1 cellular context compared by ENCODE assay signal in the genomic region with DNA sequence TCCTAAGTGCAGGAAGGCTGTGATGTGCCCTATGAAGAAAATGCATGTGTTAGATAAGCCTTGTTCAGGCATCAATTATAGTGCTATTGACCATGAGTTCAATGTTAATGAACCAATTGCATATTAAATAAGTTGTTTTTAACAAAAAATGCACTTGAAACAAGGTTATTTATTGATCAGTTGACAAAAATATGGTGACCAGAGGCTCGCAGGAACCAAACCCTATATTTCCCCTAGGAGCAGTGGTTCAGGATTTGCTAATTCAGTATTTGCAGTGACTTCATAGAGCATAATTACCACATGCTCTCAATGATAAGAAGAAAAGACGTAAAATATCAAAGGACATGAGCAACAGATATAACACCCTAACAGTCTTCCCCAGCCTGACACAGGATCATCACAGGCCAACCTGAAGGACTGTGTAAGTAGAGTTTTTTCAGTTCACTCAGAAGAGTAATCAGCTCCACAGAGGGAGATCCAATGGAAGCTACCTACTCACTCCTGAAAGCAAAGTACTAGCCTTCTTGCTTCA.
TF ChIP-seq lines count a peak whose summit lies in the region.

No MANE protein-coding gene starts in this region.

TF ChIP-seq in HEK293, 187 proteins besides CTCF, POLR2A, EP300 and RAD21 (continued from another document):
- TF ChIP-seq PRDM10 (tag by site-specific recombination; IDR thresholded peaks at IDR 0.05): no peak
- TF ChIP-seq ZNF555 (tag by site-specific recombination; conservative IDR thresholded peaks at IDR 0.05): peak; percentile 17; the same call in 1 of the 2 replicates
- peak; percentile 85 for TF ChIP-seq TRIM28 (IDR thresholded peaks at IDR 0.05; ENCODE audit: borderline replicate concordance, low read length)
